ENCODE assay signal across 7 cellular contexts in the genomic region with DNA sequence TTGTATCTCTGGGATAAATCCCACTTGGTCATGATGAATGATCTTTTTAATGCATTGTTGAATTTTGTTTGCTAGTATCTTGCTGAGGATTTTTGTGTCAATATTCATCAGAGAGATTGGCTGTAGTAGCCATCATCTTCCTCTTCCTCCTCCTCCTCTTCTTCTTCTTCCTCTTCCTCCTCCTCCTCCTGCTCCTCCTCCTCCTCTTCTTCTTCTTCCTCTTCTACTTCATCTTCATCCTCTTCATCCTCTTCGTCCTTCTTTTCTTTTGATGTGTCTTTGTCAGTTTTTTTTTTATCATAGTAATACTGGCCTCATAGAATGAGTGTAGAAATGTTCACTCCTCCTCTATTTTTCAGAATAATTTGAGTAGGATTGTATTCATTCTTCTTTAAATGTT.
"Had no signal": no experiment of that assay in that cellular context is flagged by ENCODE, and none has a peak within 500 bp of the region (broad histone marks: within the 10 kb centered on the region; RNA-seq: fewer than 3 reads in every experiment).

No MANE protein-coding gene starts in this region.

- H3K4me3 ChIP-seq: GM12878 had no signal

- DNase-seq: GDM1, GF-D8 had no signal

- FAIRE-seq: GM12878, GM12891, GM12892, GM18507, GM19239 had no signal
